1 cellular context compared by ENCODE assay signal in genomic region chr11:72720806-72721205, GRCh38.
TF ChIP-seq lines count a peak whose summit lies in the region.

No MANE protein-coding gene starts in this region.

TF ChIP-seq in H1, 55 proteins besides CTCF, POLR2A, EP300 and RAD21 (continued from another document):
- TF ChIP-seq SUZ12 (IDR thresholded peaks at IDR 0.05; ENCODE audit: low read length) (no peak), TAF7 (optimal IDR thresholded peaks at IDR 0.05; ENCODE audit: borderline replicate concordance, low read depth, low read length) (no peak)
